Comparison of ENCODE assay signal across 9 cellular contexts in the genomic region with DNA sequence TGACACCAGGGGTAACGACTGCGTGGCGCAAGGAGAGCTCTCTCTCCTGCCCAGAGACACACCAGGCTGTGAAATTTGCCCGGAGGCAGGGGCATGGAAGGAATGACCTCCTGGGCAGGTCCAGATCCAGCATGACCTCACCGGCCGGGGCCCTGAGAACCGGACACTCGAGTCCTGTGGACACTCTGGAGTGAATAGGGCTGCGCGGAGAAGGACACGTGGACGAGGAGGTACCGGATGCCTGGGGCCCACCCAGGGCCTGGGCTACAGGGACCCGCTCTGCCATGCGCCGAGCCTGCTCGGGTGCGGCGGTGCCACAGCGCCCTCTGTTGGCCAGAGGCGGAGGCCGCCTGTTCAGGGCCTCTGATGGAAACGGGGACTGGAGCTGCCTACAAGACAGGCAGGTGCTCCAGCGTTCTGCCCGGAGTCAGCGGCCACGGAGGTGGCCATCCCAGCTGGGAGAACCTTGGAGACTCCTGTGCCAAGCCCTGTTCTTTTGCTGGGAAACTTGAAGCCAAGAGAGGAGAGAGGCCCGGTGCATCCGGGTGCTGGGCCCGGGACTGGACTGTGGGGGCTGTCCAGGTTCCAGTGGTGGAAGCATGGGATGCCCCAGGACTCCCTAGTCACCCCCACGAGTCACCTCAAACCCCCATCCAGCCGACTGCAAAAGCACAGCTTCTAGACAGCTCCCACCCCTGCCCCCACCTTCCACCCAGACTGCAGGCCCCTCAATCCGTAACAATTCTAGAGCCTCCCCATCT. TPM values are rescaled to one million over a fixed set of nuclear protein-coding genes. Genes with fewer than 3 reads are reported as not detected.
A peak's percentile ranks its signal among the peaks of the same experiment; 100 is the strongest.
DNase-seq lines count a peak whose midpoint lies in the region; ATAC-seq, FAIRE-seq and TF ChIP-seq lines count a peak whose summit lies in the region.
"Had no signal": no experiment of that assay in that cellular context is flagged by ENCODE, and none has a peak within 500 bp of the region (broad histone marks: within the 10 kb centered on the region; RNA-seq: fewer than 3 reads in every experiment).

No MANE protein-coding gene starts in this region.

- DNase-seq in GM12891 (ENCODE audit: insufficient read length, low spot score) (peak; percentile 92), NB4 (ENCODE audit: low read depth) (peak; percentile 83), SK-N-MC (ENCODE audit: low read depth, low spot score) (no peak), head of caudate nucleus (peak; percentile 45 to 92 (median 84)), posterior vena cava (ENCODE audit: low spot score) (peak; percentile 93), ureter (ENCODE audit: low spot score) (peak; percentile 81)
- peak; percentile 71 to 84 (median 78) for DNase-seq in activated naive CD4-positive, alpha-beta T cell (lab: John Stamatoyannopoulos, UW)

- peak; percentile 93 for FAIRE-seq in GM12891 (lab: Jason Lieb, UNC)
- FAIRE-seq: islet of Langerhans had no signal

- TF ChIP-seq POLR2A in GM12891 (IDR thresholded peaks at IDR 0.05; ENCODE audit: low read depth, low read length) (no peak), NB4 (IDR thresholded peaks at IDR 0.05; ENCODE audit: extremely low read depth, insufficient read length) (peak; percentile 16)

- H3K4me3 ChIP-seq in NB4 (ENCODE audit: low read depth, low read length), result no peak overlapping the region
- 0 out of 2 replicates have a peak overlapping the region, but pooled peaks have one; percentile 19 for H3K4me3 ChIP-seq in SK-N-MC

- peak overlapping the region; percentile 59; the same call in 1 of the 2 replicates for H3K27ac ChIP-seq in SK-N-MC

- no peaks in the 10 kb centered on the region for H3K36me3 ChIP-seq in SK-N-MC (ENCODE audit: insufficient read depth, low read length)

- H3K9ac ChIP-seq in SK-N-MC (ENCODE audit: insufficient read length), result peak overlapping the region; percentile 72

- H3K9me3 ChIP-seq in SK-N-MC (ENCODE audit: low read depth, low read length), result no peaks in the 10 kb centered on the region; the same call in 1 of the 2 replicates

- intact Hi-C loops in head of caudate nucleus (cut with DNase I), result loop anchor here (5.0 to 10.0 kb wide), 2 partner anchors 119 to 152 kb away; no protein-coding TSS in a partner anchor
- intact Hi-C loops in posterior vena cava (cut with DNase I), result loop anchor here (5.0 to 10.0 kb wide), 3 partner anchors 59 to 438 kb away; partner anchors contain the start of genes NGFR (in 2 of the 2) and DLX3 (in 1 of the 2)

- no peak for ATAC-seq in HG02885 (IDR thresholded peaks at IDR 0.05; ENCODE audit: poor library complexity, unreplicated experiment)

- TF ChIP-seq CTCF in NB4 (IDR thresholded peaks at IDR 0.05; ENCODE audit: low read depth, low read length), result peak; percentile 94

TF ChIP-seq in GM12891, 5 proteins besides CTCF, POLR2A, EP300 and RAD21:
- TF ChIP-seq TAF1 (IDR thresholded peaks at IDR 0.05; ENCODE audit: low read depth, low read length) (no peak), POU2F2 (IDR thresholded peaks at IDR 0.05; ENCODE audit: low read depth, low read length) (no peak), SPI1 (IDR thresholded peaks at IDR 0.05; ENCODE audit: low read depth, low read length) (no peak), POLR2AphosphoS5 (IDR thresholded peaks at IDR 0.05; ENCODE audit: low read depth, low read length) (no peak), PAX5 (IDR thresholded peaks at IDR 0.05; ENCODE audit: insufficient read depth, low read length, severe bottlenecking) (no peak)

RNA-seq across cellular contexts. Expression of gene NXPH3, which starts 19.3 kb away (rescaled TPM):
- 0.95 TPM for polyA plus RNA-seq in GM12891 (2012; ENCODE audit: low read depth, missing spikeins)
- total RNA-seq in posterior vena cava (10 to 100 TPM; 34.8 to 57.1 TPM), ureter (9.2 TPM)
